Comparison of ENCODE assay signal across 31 cellular contexts in genomic region chr3:160097478-160097877, GRCh38.
"Had no signal": no experiment of that assay in that cellular context is flagged by ENCODE, and none has a peak within 500 bp of the region (broad histone marks: within the 10 kb centered on the region; RNA-seq: fewer than 3 reads in every experiment).

No MANE protein-coding gene starts in this region.

- ATAC-seq: activated T-cell treated with anti-CD3 and anti-CD28 coated beads, Interleukin-2, amount 50 U/mL, for 72 hours; effector memory CD8-positive, alpha-beta T cell; T-helper 17 cell; WTC11 had no signal

- H3K36me3 Mint-ChIP-seq: activated naive CD8-positive, alpha-beta T cell; WTC11 had no signal

- H3K4me1 ChIP-seq: esophagus muscularis mucosa had no signal

- H3K27me3 ChIP-seq: brain microvascular endothelial cell, esophagus muscularis mucosa had no signal

- H3K4me1 Mint-ChIP-seq: activated CD4-positive, alpha-beta T cell treated with anti-CD3 and anti-CD28 coated beads, Interleukin-2, amount 10 ng/mL, durations not matched to agents 7 days and 5 days; central memory CD8-positive, alpha-beta T cell; T-helper 17 cell; WTC11 had no signal

- H3K9me3 ChIP-seq: esophagus muscularis mucosa had no signal

- DNase-seq: activated CD4-positive, alpha-beta memory T cell treated with anti-CD3 and anti-CD28 coated beads, Interleukin-2, amount 10 ng/mL, durations not matched to agents 7 days and 5 days; activated CD4-positive, alpha-beta T cell treated with anti-CD3 and anti-CD28 coated beads for 1 hour; activated CD4-positive, alpha-beta T cell treated with anti-CD3 and anti-CD28 coated beads for 4 hours; activated CD4-positive, alpha-beta T cell treated with anti-CD3 and anti-CD28 coated beads, Interleukin-2, amount 10 ng/mL, durations not matched to agents 7 days and 5 days; activated CD4-positive, alpha-beta T cell treated with anti-CD3 and anti-CD28 coated beads, Interleukin-2, amount 50 U/mL, for 4 hours; activated CD8-positive, alpha-beta memory T cell treated with anti-CD3 and anti-CD28 coated beads, Interleukin-2, amount 50 U/mL, for 48 hours; activated effector memory CD4-positive, alpha-beta T cell treated with Interleukin-2 at 50 U/mL for 16 hours; activated gamma-delta T cell treated with Interleukin-2 at 50 U/mL for 16 hours; activated naive CD4-positive, alpha-beta T cell treated with anti-CD3 and anti-CD28 coated beads, Interleukin-2, amount 50 U/mL, for 16 hours; activated naive CD4-positive, alpha-beta T cell treated with Interleukin-2 at 50 U/mL for 16 hours; activated T-cell treated with anti-CD3 and anti-CD28 coated beads for 4 hours; activated T-cell treated with anti-CD3 and anti-CD28 coated beads, Interleukin-2, amount 50 U/mL, for 24 hours; activated T-cell treated with anti-CD3 and anti-CD28 coated beads, Interleukin-2, amount 50 U/mL, for 72 hours; amniotic stem cell; anterior cingulate cortex; brain microvascular endothelial cell; cortex of kidney; dermis blood vessel endothelial cell; effector CD4-positive, alpha-beta T cell; effector memory CD8-positive, alpha-beta T cell; head of caudate nucleus; T-helper 1 cell; T-helper 17 cell; T1000 had no signal

- H3K27ac ChIP-seq: brain microvascular endothelial cell, epithelial cell of prostate, esophagus muscularis mucosa, VCaP had no signal

- H3K36me3 ChIP-seq: brain microvascular endothelial cell, esophagus muscularis mucosa had no signal

- H3K4me3 Mint-ChIP-seq: activated CD4-positive, alpha-beta memory T cell treated with anti-CD3 and anti-CD28 coated beads, Interleukin-2, amount 10 ng/mL, durations not matched to agents 7 days and 5 days; activated CD4-positive, alpha-beta T cell treated with anti-CD3 and anti-CD28 coated beads, Interleukin-2, amount 10 ng/mL, durations not matched to agents 7 days and 5 days; activated naive CD8-positive, alpha-beta T cell; activated T-cell treated with anti-CD3 and anti-CD28 coated beads, Interleukin-2, amount 50 U/mL, for 24 hours; activated T-cell treated with anti-CD3 and anti-CD28 coated beads, Interleukin-2, amount 50 U/mL, for 72 hours; central memory CD8-positive, alpha-beta T cell; effector memory CD8-positive, alpha-beta T cell; T-helper 17 cell; T-helper 2 cell treated with Interferon-gamma antibody and Interleukin-4, amounts not matched to agents 5 μg/mL and 100 μg/mL, for 36 hours; WTC11 had no signal

- H3K9me3 Mint-ChIP-seq: activated CD4-positive, alpha-beta memory T cell treated with anti-CD3 and anti-CD28 coated beads, Interleukin-2, amount 10 ng/mL, durations not matched to agents 7 days and 5 days; activated CD4-positive, alpha-beta T cell treated with anti-CD3 and anti-CD28 coated beads, Interleukin-2, amount 10 ng/mL, durations not matched to agents 7 days and 5 days; activated T-cell treated with anti-CD3 and anti-CD28 coated beads, Interleukin-2, amount 50 U/mL, for 24 hours; central memory CD8-positive, alpha-beta T cell; effector memory CD8-positive, alpha-beta T cell; T-helper 2 cell treated with Interferon-gamma antibody and Interleukin-4, amounts not matched to agents 5 μg/mL and 100 μg/mL, for 36 hours; WTC11 had no signal

- H3K27ac Mint-ChIP-seq: activated CD4-positive, alpha-beta memory T cell treated with anti-CD3 and anti-CD28 coated beads, Interleukin-2, amount 10 ng/mL, durations not matched to agents 7 days and 5 days; activated CD4-positive, alpha-beta T cell treated with anti-CD3 and anti-CD28 coated beads, Interleukin-2, amount 10 ng/mL, durations not matched to agents 7 days and 5 days; activated naive CD8-positive, alpha-beta T cell; activated T-cell treated with anti-CD3 and anti-CD28 coated beads, Interleukin-2, amount 50 U/mL, for 24 hours; activated T-cell treated with anti-CD3 and anti-CD28 coated beads, Interleukin-2, amount 50 U/mL, for 72 hours; effector memory CD8-positive, alpha-beta T cell; T-helper 17 cell; T-helper 2 cell treated with Interferon-gamma antibody and Interleukin-4, amounts not matched to agents 5 μg/mL and 100 μg/mL, for 36 hours; WTC11 had no signal

- H3K4me3 ChIP-seq: esophagus muscularis mucosa had no signal
